In the genomic region with DNA sequence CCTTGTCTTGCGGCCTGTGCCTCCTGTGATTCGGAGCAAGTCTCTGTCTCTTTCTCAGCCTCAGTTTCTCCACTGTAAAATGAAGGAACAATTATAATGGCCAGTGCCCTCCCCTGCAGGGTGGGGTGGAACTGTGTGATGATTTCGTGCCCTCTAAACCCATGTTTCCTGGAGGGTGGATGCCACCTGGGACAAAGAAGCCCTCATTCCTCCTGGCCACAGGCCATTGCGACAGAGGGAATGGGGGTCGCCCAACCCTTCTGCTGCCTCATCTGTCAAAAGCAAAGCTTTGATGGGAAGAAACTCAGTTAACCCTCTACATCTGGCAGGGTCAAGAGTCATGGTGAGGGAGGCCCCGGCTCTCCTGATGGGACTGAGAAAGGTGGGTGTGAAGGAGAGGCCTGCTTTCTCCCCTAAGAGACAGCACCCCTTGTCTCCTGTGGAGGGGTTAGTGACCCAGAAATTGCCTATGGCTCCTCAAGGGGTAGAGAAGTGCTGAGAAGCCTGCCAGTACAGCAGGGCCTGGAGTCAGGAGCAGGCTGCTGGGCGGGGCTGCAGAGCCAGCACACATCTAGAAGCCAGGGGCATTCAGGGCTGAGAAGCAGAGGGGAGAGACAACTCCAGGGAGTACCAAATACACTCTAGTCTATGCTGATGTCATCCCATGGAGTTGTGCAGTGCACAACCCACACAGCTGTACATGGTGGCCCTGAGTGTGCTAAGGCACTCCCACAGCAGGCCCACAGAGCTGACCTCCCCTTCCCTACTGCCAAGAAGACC, we compare ENCODE assay signal across 18 cellular contexts.
A peak's percentile ranks its signal among the peaks of the same experiment; 100 is the strongest.
DNase-seq lines count a peak whose midpoint lies in the region; ATAC-seq, FAIRE-seq and TF ChIP-seq lines count a peak whose summit lies in the region.
"Had no signal": no experiment of that assay in that cellular context is flagged by ENCODE, and none has a peak within 500 bp of the region (broad histone marks: within the 10 kb centered on the region; RNA-seq: fewer than 3 reads in every experiment).

No MANE protein-coding gene starts in this region.

- H3K27ac ChIP-seq in left lung (peak overlapping the region; percentile 8 to 63), thyroid gland (peak overlapping the region; percentile 89 to 96 (median 92))
- H3K27ac ChIP-seq: A549 had no signal

- 36 to 38% methylated on average over 7 of the region's 7 CpGs for WGBS in thyroid gland, 2 donors

- TF ChIP-seq POLR2A in thyroid gland (IDR thresholded peaks at IDR 0.05), result no peak
- no peak for TF ChIP-seq POLR2A in GM12891 (IDR thresholded peaks at IDR 0.05; ENCODE audit: low read depth, low read length)

- no peaks in the 10 kb centered on the region for H3K27me3 Mint-ChIP-seq in brain

- ATAC-seq in left lung, result peak; percentile 61
- ATAC-seq in GM21723 (IDR thresholded peaks at IDR 0.05; ENCODE audit: unreplicated experiment), result no peak
- ATAC-seq: A549, HepG2 had no signal

- H3K4me1 Mint-ChIP-seq in brain, result peaks cover 36% of the 10 kb centered on the region
- H3K4me1 Mint-ChIP-seq: CD8-positive, alpha-beta memory T cell; central memory CD8-positive, alpha-beta T cell; stimulated activated naive B cell treated with anti-CD40 and anti-IgM and Interleukin-4, amounts not matched to agents 10 μg/mL and 1 μg/mL and 100 μg/mL, for 72 hours had no signal

- peaks cover 5 to 8% (median 6%) of the 10 kb centered on the region in 5 experiments for H3K9me3 Mint-ChIP-seq in brain
- H3K9me3 Mint-ChIP-seq: activated naive CD4-positive, alpha-beta T cell treated with anti-CD3 and anti-CD28 coated beads for 36 hours had no signal

- H3K4me3 Mint-ChIP-seq in brain, result no peak overlapping the region
- H3K4me3 Mint-ChIP-seq: activated naive CD4-positive, alpha-beta T cell treated with anti-CD3 and anti-CD28 coated beads for 36 hours; CD8-positive, alpha-beta memory T cell; central memory CD8-positive, alpha-beta T cell; stimulated activated naive B cell treated with anti-CD40 and anti-IgM and Interleukin-4, amounts not matched to agents 10 μg/mL and 1 μg/mL and 100 μg/mL, for 72 hours had no signal

- no peak for TF ChIP-seq CTCF in brain (conservative IDR thresholded peaks at IDR 0.05)
- TF ChIP-seq CTCF in left lung (IDR thresholded peaks at IDR 0.05), result no peak
- TF ChIP-seq CTCF in thyroid gland (IDR thresholded peaks at IDR 0.05), result no peak

- FAIRE-seq in GM12891 (lab: Jason Lieb, UNC), result no peak
- FAIRE-seq: A549, HepG2, islet of Langerhans had no signal

- H3K36me3 ChIP-seq in left lung (no peaks in the 10 kb centered on the region), thyroid gland (no peaks in the 10 kb centered on the region)

- peak overlapping the region in 3 of 5 experiments; percentile 64 to 79 (median 79) for H3K27ac Mint-ChIP-seq in brain
- H3K27ac Mint-ChIP-seq: activated naive CD4-positive, alpha-beta T cell treated with anti-CD3 and anti-CD28 coated beads for 36 hours; CD8-positive, alpha-beta memory T cell; stimulated activated naive B cell treated with anti-CD40 and anti-IgM and Interleukin-4, amounts not matched to agents 10 μg/mL and 1 μg/mL and 100 μg/mL, for 72 hours had no signal

- peak; percentile 25 for DNase-seq in activated effector memory CD4-positive, alpha-beta T cell treated with anti-CD3 and anti-CD28 coated beads, Interleukin-2, amount 50 U/mL, for 16 hours
- DNase-seq in activated effector memory CD4-positive, alpha-beta T cell treated with Interleukin-2 at 50 U/mL for 16 hours, result no peak
- DNase-seq in left lung (peak; percentile 29 to 37), thyroid gland (peak; percentile 66 to 70), hepatic stellate cell (ENCODE audit: low spot score) (no peak), GM12891 (ENCODE audit: insufficient read length, low spot score) (no peak)
- DNase-seq: activated naive CD4-positive, alpha-beta T cell treated with anti-CD3 and anti-CD28 coated beads for 36 hours; GDM1; NCI-H1048; NK-92 treated with Interleukin-12 subunit alpha and Interleukin-12 subunit beta, amount 100 ng/mL, for 24 hours; stimulated activated naive B cell treated with anti-CD40 and anti-IgM and Interleukin-4, amounts not matched to agents 10 μg/mL and 1 μg/mL and 100 μg/mL, for 72 hours had no signal

- H3K4me3 ChIP-seq in left lung, result no peak overlapping the region
- H3K4me3 ChIP-seq in thyroid gland (replicated peaks in 1 of 3), result no peak overlapping the region
- H3K4me3 ChIP-seq: A549 had no signal

- no peaks in the 10 kb centered on the region for H3K9me3 ChIP-seq in left lung
- H3K9me3 ChIP-seq in thyroid gland, result no peaks in the 10 kb centered on the region
- H3K9me3 ChIP-seq: A549 had no signal

- intact Hi-C loops in left lung (cut with DNase I) (no loop called here), thyroid gland (cut with DNase I) (no loop called here)

- no peaks in the 10 kb centered on the region for H3K27me3 ChIP-seq in left lung
- H3K27me3 ChIP-seq in thyroid gland, result no peaks in the 10 kb centered on the region

- H3K36me3 Mint-ChIP-seq in brain, result no peaks in the 10 kb centered on the region
- H3K36me3 Mint-ChIP-seq: CD8-positive, alpha-beta memory T cell had no signal

- H3K4me1 ChIP-seq in left lung (peaks cover 0 to 9% of the 10 kb centered on the region in 2 donors), thyroid gland (peaks cover 39 to 49% of the 10 kb centered on the region in 2 donors)
- H3K4me1 ChIP-seq: A549 had no signal

TF ChIP-seq in GM12891, 5 proteins besides CTCF, POLR2A, EP300 and RAD21:
- no peak for TF ChIP-seq PAX5 (IDR thresholded peaks at IDR 0.05; ENCODE audit: insufficient read depth, low read length, severe bottlenecking)

Comparison
In these comparisons a context has a peak if more than half of its experiments do, and no peak if none do; other contexts are left out.
1. DNase-seq: peak in activated effector memory CD4-positive, alpha-beta T cell treated with anti-CD3 and anti-CD28 coated beads, Interleukin-2, amount 50 U/mL, for 16 hours (single experiment), left lung (2 of 2) and thyroid gland (2 of 2); none in activated effector memory CD4-positive, alpha-beta T cell treated with Interleukin-2 at 50 U/mL for 16 hours (single experiment), hepatic stellate cell (single experiment) and GM12891 (single experiment).